8 cellular contexts compared by ENCODE assay signal in the genomic region with DNA sequence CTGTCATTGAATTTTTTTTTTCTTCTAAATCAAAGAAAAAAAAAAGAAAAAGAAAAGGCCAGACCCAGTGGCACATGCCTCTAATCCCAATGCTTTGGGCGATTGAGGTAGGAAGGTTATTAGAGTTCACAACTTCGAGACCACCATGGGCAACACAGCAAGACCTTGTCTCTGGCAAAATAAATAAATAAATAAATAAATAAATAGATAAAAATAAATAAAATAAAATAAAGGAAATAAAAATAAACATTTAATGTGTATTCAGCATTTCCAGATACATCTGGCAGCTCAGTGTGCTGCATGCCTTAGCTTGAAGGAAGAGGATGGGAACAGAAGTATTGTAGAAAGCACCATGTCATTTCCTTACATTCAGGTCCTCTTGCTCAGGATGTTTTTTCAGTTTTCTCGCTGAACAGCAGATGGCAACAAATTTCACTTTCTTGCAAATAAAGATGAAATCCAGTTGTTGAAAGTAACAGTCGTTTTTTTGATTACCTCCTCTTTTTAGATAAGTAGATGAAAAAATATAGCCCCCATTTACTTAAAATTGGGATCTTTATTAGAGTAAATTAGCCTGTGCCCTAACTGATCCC. TPM values are rescaled to one million over a fixed set of nuclear protein-coding genes. Genes with fewer than 3 reads are reported as not detected.
A peak's percentile ranks its signal among the peaks of the same experiment; 100 is the strongest.
DNase-seq lines count a peak whose midpoint lies in the region; ATAC-seq and TF ChIP-seq lines count a peak whose summit lies in the region.

No MANE protein-coding gene starts in this region.

- intact Hi-C loops in heart right ventricle (cut with DNase I), result loop anchor here in 2 of 10 donors (5.0 kb wide), 1 partner anchor 100 kb away; the partner anchor contains the start of gene ANKRD36 (in 2 of the 2)
- intact Hi-C loops in left cardiac atrium (cut with DNase I), result no loop called here
- intact Hi-C loops in transverse colon (cut with DNase I; ENCODE audit: low total_unique reads), result no loop called here

- H3K4me1 ChIP-seq in heart right ventricle (no peaks in the 10 kb centered on the region), transverse colon (no peaks in the 10 kb centered on the region)

- in situ Hi-C loops in transverse colon (cut with MboI; ENCODE audit: low pct_ligation_motif_present in 1 of 4, low pct_unique_long_range_greater_than_20kb in 1 of 4, low sequenced_read_pairs in 3 of 4), result loop anchor here in 2 of 4 donors (25.0 kb wide), 1 partner anchor 100 kb away; the partner anchor contains the start of gene ANKRD36 (in 2 of the 2)

- peak in 1 of 2 donors; percentile 23 for DNase-seq in heart right ventricle
- no peak for DNase-seq in left cardiac atrium
- DNase-seq in NCI-H128 (lab: John Stamatoyannopoulos, UW; ENCODE audit: unreplicated experiment), result peak; percentile 33
- DNase-seq in WERI-Rb-1, result peak; percentile 17
- DNase-seq in iPS DF 19.7 (ENCODE audit: low read depth, low spot score), result peak; percentile 7
- DNase-seq in transverse colon, result no peak

- TF ChIP-seq CTCF in heart right ventricle (IDR thresholded peaks at IDR 0.05) (peak in 8 of 9 donors; percentile 14 to 60 (median 48)), WERI-Rb-1 (IDR thresholded peaks at IDR 0.05; ENCODE audit: low read depth, low read length) (peak; percentile 14; the same call in 1 of the 2 replicates), transverse colon (IDR thresholded peaks at IDR 0.05) (peak in 3 of 5 experiments; percentile 20 to 21 (median 20))

- TF ChIP-seq EP300 in transverse colon (IDR thresholded peaks at IDR 0.05; ENCODE audit: low read depth), result no peak

- H3K36me3 ChIP-seq in heart right ventricle, result no peaks in the 10 kb centered on the region
- no peaks in the 10 kb centered on the region for H3K36me3 ChIP-seq in WERI-Rb-1
- H3K36me3 ChIP-seq in transverse colon, result no peaks in the 10 kb centered on the region

- H3K27ac ChIP-seq in heart right ventricle (no peak overlapping the region), WERI-Rb-1 (no peak overlapping the region), transverse colon (no peak overlapping the region)

- H3K9me3 ChIP-seq in heart right ventricle, result no peaks in the 10 kb centered on the region
- no peaks in the 10 kb centered on the region for H3K9me3 ChIP-seq in WERI-Rb-1 (ENCODE audit: severe bottlenecking)
- no peaks in the 10 kb centered on the region for H3K9me3 ChIP-seq in transverse colon

- no peak for TF ChIP-seq POLR2A in transverse colon (IDR thresholded peaks at IDR 0.05)

- WGBS in heart right ventricle, 2 donors, result 38% methylated on average over 4 of the region's 4 CpGs
- WGBS in transverse colon (ENCODE audit: low coverage in 1 of 2), 2 donors, result 35 to 38% methylated on average over 4 of the region's 4 CpGs

- no peak for ATAC-seq in heart right ventricle
- ATAC-seq in left cardiac atrium, result no peak
- no peak for ATAC-seq in HG02938 (IDR thresholded peaks at IDR 0.05; ENCODE audit: unreplicated experiment)
- ATAC-seq in HG03460 (IDR thresholded peaks at IDR 0.05; ENCODE audit: unreplicated experiment), result no peak

- no peak overlapping the region for H3K4me3 ChIP-seq in heart right ventricle
- no peak overlapping the region for H3K4me3 ChIP-seq in WERI-Rb-1 (ENCODE audit: low read depth, low read length)
- no peak overlapping the region for H3K4me3 ChIP-seq in transverse colon

- H3K27me3 ChIP-seq in heart right ventricle (peaks cover 0 to 63% (median 28%) of the 10 kb centered on the region in 7 donors), WERI-Rb-1 (ENCODE audit: insufficient read depth, low read depth, severe bottlenecking) (no peaks in the 10 kb centered on the region), transverse colon (peaks cover 9% of the 10 kb centered on the region)

RNA-seq across cellular contexts. Expression of gene FAM178B, which starts 25.7 kb away (rescaled TPM):
- total RNA-seq in heart right ventricle (1 to 10 TPM in 2 of 10 donors, under 1 TPM in 7, not detected in 1; 0.30 to 1.3 (median 0.47) TPM), left cardiac atrium (under 1 TPM in 1 of 2 donors, not detected in 1; 0.44 TPM), transverse colon (not detected)
- under 1 TPM; 0.30 to 0.80 TPM for polyA plus RNA-seq in heart right ventricle

Comparison
In these comparisons a context has a peak if more than half of its experiments do, and no peak if none do; other contexts are left out.
1. DNase-seq: peak in NCI-H128 (single experiment), WERI-Rb-1 (single experiment) and iPS DF 19.7 (single experiment); none in left cardiac atrium (single experiment) and transverse colon (single experiment).
2. Peak in every context shown above with its lines, with median percentiles within 50 percentile points of each other: CTCF ChIP-seq.